In genomic region chr2:216555274-216555673, GRCh38 we compare ENCODE assay signal across 9 cellular contexts. TPM values are rescaled to one million over a fixed set of nuclear protein-coding genes. Genes with fewer than 3 reads are reported as not detected.
DNase-seq lines count a peak whose midpoint lies in the region; ATAC-seq and TF ChIP-seq lines count a peak whose summit lies in the region.
"Had no signal": no experiment of that assay in that cellular context is flagged by ENCODE, and none has a peak within 500 bp of the region (broad histone marks: within the 10 kb centered on the region; RNA-seq: fewer than 3 reads in every experiment).

No MANE protein-coding gene starts in this region.

- POLR2A ChIA-PET in CD8-positive, alpha-beta memory T cell (lab: Charles Lee) = no interaction called here

- H3K27me3 ChIP-seq in CD8-positive, alpha-beta memory T cell (ENCODE audit: insufficient read depth, low read length, poor library complexity, severe bottlenecking) = no peaks in the 10 kb centered on the region

- H3K27me3 Mint-ChIP-seq in CD14-positive monocyte (ENCODE audit: low read depth in 3 of 3) = peaks cover 0 to 4% (median 3%) of the 10 kb centered on the region in 3 donors
- peaks cover under 1 to 3% of the 10 kb centered on the region in 2 donors for H3K27me3 Mint-ChIP-seq in CD8-positive, alpha-beta memory T cell

- intact Hi-C loops in CD14-positive monocyte (cut with micrococcal nuclease) = no loop called here

- H3K27ac ChIP-seq in cingulate gyrus (ENCODE audit: low read depth, low read length) = peak overlapping the region; percentile 41
- H3K27ac ChIP-seq in CD8-positive, alpha-beta memory T cell (ENCODE audit: low read depth, low read length) = no peak overlapping the region

- CTCF ChIA-PET in CD8-positive, alpha-beta memory T cell (lab: Charles Lee) = no interaction called here

- DNase-seq in CD14-positive monocyte (ENCODE audit: low spot score) (peak; percentile 48), NCI-H2029 (lab: John Stamatoyannopoulos, UW) (peak; percentile 80), mucosa of gallbladder (ENCODE audit: low spot score) (peak; percentile 59), HuH-7.5 (ENCODE audit: low spot score) (no peak), GM20000 (ENCODE audit: low spot score) (no peak)
- DNase-seq in CD8-positive, alpha-beta memory T cell = no peak

- no peak for TF ChIP-seq CTCF in CD14-positive monocyte (IDR thresholded peaks at IDR 0.05)
- TF ChIP-seq CTCF in GM20000 (IDR thresholded peaks at IDR 0.05; ENCODE audit: extremely low read depth, missing control alignments) = no peak

- H3K36me3 ChIP-seq in CD8-positive, alpha-beta memory T cell (ENCODE audit: insufficient read depth, low read length) = no peaks in the 10 kb centered on the region

- no peaks in the 10 kb centered on the region for H3K9me3 Mint-ChIP-seq in CD14-positive monocyte
- H3K9me3 Mint-ChIP-seq in CD8-positive, alpha-beta memory T cell = no peaks in the 10 kb centered on the region
- H3K9me3 Mint-ChIP-seq: WTC11 had no signal

- no peaks in the 10 kb centered on the region for H3K36me3 Mint-ChIP-seq in CD14-positive monocyte
- no peaks in the 10 kb centered on the region for H3K36me3 Mint-ChIP-seq in CD8-positive, alpha-beta memory T cell
- H3K36me3 Mint-ChIP-seq: WTC11 had no signal

- no peak overlapping the region for H3K4me3 ChIP-seq in CD8-positive, alpha-beta memory T cell (ENCODE audit: low read length)

- ATAC-seq in GM19397 (IDR thresholded peaks at IDR 0.05; ENCODE audit: unreplicated experiment) = no peak
- ATAC-seq: WTC11 had no signal

- no peaks in the 10 kb centered on the region for H3K4me1 ChIP-seq in CD8-positive, alpha-beta memory T cell (ENCODE audit: insufficient read depth, low read length)

- H3K4me1 Mint-ChIP-seq in CD14-positive monocyte = peaks cover 9% of the 10 kb centered on the region
- peaks cover 13 to 23% (median 20%) of the 10 kb centered on the region in 3 donors for H3K4me1 Mint-ChIP-seq in CD8-positive, alpha-beta memory T cell

- H3K27ac Mint-ChIP-seq in CD14-positive monocyte = no peak overlapping the region
- H3K27ac Mint-ChIP-seq in CD8-positive, alpha-beta memory T cell = peak overlapping the region in 4 of 8 donors; percentile 59 to 89 (median 81)
- H3K27ac Mint-ChIP-seq: WTC11 had no signal

- H3K9me3 ChIP-seq in CD8-positive, alpha-beta memory T cell (ENCODE audit: low read length) = no peaks in the 10 kb centered on the region

- no peak overlapping the region for H3K4me3 Mint-ChIP-seq in CD14-positive monocyte
- peak overlapping the region in 3 of 7 donors; percentile 9 to 87 (median 71) for H3K4me3 Mint-ChIP-seq in CD8-positive, alpha-beta memory T cell
- H3K4me3 Mint-ChIP-seq: WTC11 had no signal

RNA-seq across cellular contexts. Expression of gene RPL37A, which starts 56.6 kb away (rescaled TPM):
- polyA plus RNA-seq in CD14-positive monocyte = 1,000 to 10,000 TPM; 1,504 to 1,597 TPM
- 1,676 TPM for total RNA-seq in mucosa of gallbladder
- 1,000 to 10,000 TPM; 3,637 to 3,698 TPM for total RNA-seq in CD8-positive, alpha-beta memory T cell
- 3,268 TPM for polyA plus RNA-seq in CD8-positive, alpha-beta memory T cell

Comparison
In these comparisons a context has a peak if more than half of its experiments do, and no peak if none do; other contexts are left out.
1. DNase-seq: peak in CD14-positive monocyte (single experiment), NCI-H2029 (single experiment) and mucosa of gallbladder (single experiment); none in CD8-positive, alpha-beta memory T cell (0 of 5), HuH-7.5 (single experiment) and GM20000 (single experiment).